In genomic region chr2:124763611-124764010, GRCh38 we compare ENCODE assay signal across 19 cellular contexts.
DNase-seq lines count a peak whose midpoint lies in the region; ATAC-seq and TF ChIP-seq lines count a peak whose summit lies in the region.
"Had no signal": no experiment of that assay in that cellular context is flagged by ENCODE, and none has a peak within 500 bp of the region (broad histone marks: within the 10 kb centered on the region; RNA-seq: fewer than 3 reads in every experiment).

No MANE protein-coding gene starts in this region.

- H3K27ac ChIP-seq in substantia nigra (ENCODE audit: low read depth, low read length, poor library complexity, severe bottlenecking): peak overlapping the region; percentile 33
- H3K27ac ChIP-seq: RWPE1 had no signal

- no peaks in the 10 kb centered on the region for H3K36me3 Mint-ChIP-seq in neural crest cell (ENCODE audit: low read depth)
- no peaks in the 10 kb centered on the region for H3K36me3 Mint-ChIP-seq in natural killer cell
- H3K36me3 Mint-ChIP-seq: CD4-positive, CD25-positive, alpha-beta regulatory T cell had no signal

- H3K27me3 Mint-ChIP-seq in neural crest cell (ENCODE audit: low read depth): no peaks in the 10 kb centered on the region
- H3K27me3 Mint-ChIP-seq in natural killer cell (ENCODE audit: low read depth in 2 of 2): no peaks in the 10 kb centered on the region
- H3K27me3 Mint-ChIP-seq: CD4-positive, CD25-positive, alpha-beta regulatory T cell had no signal

- H3K4me1 Mint-ChIP-seq in neural crest cell (peaks cover 12% of the 10 kb centered on the region), natural killer cell (no peaks in the 10 kb centered on the region)
- H3K4me1 Mint-ChIP-seq: CD4-positive, CD25-positive, alpha-beta regulatory T cell had no signal

- intact Hi-C loops in natural killer cell (cut with micrococcal nuclease): no loop called here

- ATAC-seq in natural killer cell: no peak

- no peaks in the 10 kb centered on the region for H3K9me3 Mint-ChIP-seq in neural crest cell
- H3K9me3 Mint-ChIP-seq in natural killer cell: peaks cover under 1 to 3% of the 10 kb centered on the region in 2 donors

- H3K4me3 Mint-ChIP-seq in neural crest cell: no peak overlapping the region
- no peak overlapping the region for H3K4me3 Mint-ChIP-seq in natural killer cell
- H3K4me3 Mint-ChIP-seq: CD4-positive, CD25-positive, alpha-beta regulatory T cell had no signal

- DNase-seq in SK-N-DZ (ENCODE audit: low spot score): peak; percentile 49
- peak; percentile 41 for DNase-seq in globus pallidus (ENCODE audit: low spot score)
- DNase-seq in neural crest cell (ENCODE audit: low read depth, low spot score): no peak
- DNase-seq in substantia nigra (lab: John Stamatoyannopoulos, UW): peak in 2 of 49 donors; percentile 1 to 6
- DNase-seq in activated naive CD4-positive, alpha-beta T cell treated with Interleukin-2 at 50 U/mL for 16 hours: no peak
- no peak for DNase-seq in natural killer cell
- DNase-seq in ecto neural progenitor cell (ENCODE audit: low spot score): no peak
- DNase-seq: CD4-positive, CD25-positive, alpha-beta regulatory T cell; DMS79; Kasumi-1; MG63; NCI-H1048; NCI-H1417 treated with DMSO at 0.1 percent for 48 hours; NCI-H187; NCI-H2107; NCI-H2227 treated with DMSO at 0.1 percent for 48 hours; NCI-H510A; SHP77 treated with DMSO at 0.1 percent for 48 hours had no signal

- TF ChIP-seq CTCF in neural crest cell (conservative IDR thresholded peaks at IDR 0.05) (no peak), natural killer cell (IDR thresholded peaks at IDR 0.05) (no peak)

- H3K27ac Mint-ChIP-seq in neural crest cell (ENCODE audit: unreplicated experiment) (peak overlapping the region; percentile 3), natural killer cell (no peak overlapping the region)
- H3K27ac Mint-ChIP-seq: CD4-positive, CD25-positive, alpha-beta regulatory T cell had no signal

Comparison
In these comparisons a context has a peak if more than half of its experiments do, and no peak if none do; other contexts are left out.
1. DNase-seq: peak in SK-N-DZ (single experiment) and globus pallidus (single experiment); none in neural crest cell (single experiment), activated naive CD4-positive, alpha-beta T cell treated with Interleukin-2 at 50 U/mL for 16 hours (single experiment), natural killer cell (single experiment) and ecto neural progenitor cell (single experiment).